8 cellular contexts compared by ENCODE assay signal in genomic region chr22:19431641-19432091, GRCh38. TPM values are rescaled to one million over a fixed set of nuclear protein-coding genes. Genes with fewer than 3 reads are reported as not detected.
DNase-seq lines count a peak whose midpoint lies in the region; ATAC-seq and TF ChIP-seq lines count a peak whose summit lies in the region.

A gene with protein sequence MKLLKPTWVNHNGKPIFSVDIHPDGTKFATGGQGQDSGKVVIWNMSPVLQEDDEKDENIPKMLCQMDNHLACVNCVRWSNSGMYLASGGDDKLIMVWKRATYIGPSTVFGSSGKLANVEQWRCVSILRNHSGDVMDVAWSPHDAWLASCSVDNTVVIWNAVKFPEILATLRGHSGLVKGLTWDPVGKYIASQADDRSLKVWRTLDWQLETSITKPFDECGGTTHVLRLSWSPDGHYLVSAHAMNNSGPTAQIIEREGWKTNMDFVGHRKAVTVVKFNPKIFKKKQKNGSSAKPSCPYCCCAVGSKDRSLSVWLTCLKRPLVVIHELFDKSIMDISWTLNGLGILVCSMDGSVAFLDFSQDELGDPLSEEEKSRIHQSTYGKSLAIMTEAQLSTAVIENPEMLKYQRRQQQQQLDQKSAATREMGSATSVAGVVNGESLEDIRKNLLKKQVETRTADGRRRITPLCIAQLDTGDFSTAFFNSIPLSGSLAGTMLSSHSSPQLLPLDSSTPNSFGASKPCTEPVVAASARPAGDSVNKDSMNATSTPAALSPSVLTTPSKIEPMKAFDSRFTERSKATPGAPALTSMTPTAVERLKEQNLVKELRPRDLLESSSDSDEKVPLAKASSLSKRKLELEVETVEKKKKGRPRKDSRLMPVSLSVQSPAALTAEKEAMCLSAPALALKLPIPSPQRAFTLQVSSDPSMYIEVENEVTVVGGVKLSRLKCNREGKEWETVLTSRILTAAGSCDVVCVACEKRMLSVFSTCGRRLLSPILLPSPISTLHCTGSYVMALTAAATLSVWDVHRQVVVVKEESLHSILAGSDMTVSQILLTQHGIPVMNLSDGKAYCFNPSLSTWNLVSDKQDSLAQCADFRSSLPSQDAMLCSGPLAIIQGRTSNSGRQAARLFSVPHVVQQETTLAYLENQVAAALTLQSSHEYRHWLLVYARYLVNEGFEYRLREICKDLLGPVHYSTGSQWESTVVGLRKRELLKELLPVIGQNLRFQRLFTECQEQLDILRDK (minus strand): TSS chr22:19431733. CDS start chr22:19431476, 257 bp downstream.

- DNase-seq in AML-193 (lab: John Stamatoyannopoulos, UW) (peak; percentile 46 to 61), NCI-H69 (lab: John Stamatoyannopoulos, UW) (peak; percentile 90), medulla oblongata (ENCODE audit: extremely low spot score) (peak; percentile 75)
- DNase-seq in activated CD8-positive, alpha-beta T cell treated with anti-CD3 and anti-CD28 coated beads for 36 hours, result peak; percentile 78
- peak; percentile 78 for DNase-seq in effector CD4-positive, alpha-beta T cell
- peak; percentile 67 for DNase-seq in stimulated activated CD8-positive, alpha-beta memory T cell treated with anti-CD3 and anti-CD28 coated beads, Interleukin-12 subunit alpha, Interleukin-12 subunit beta, amount 100 ng/mL, for 24 hours (ENCODE audit: extremely low read depth)

- H3K4me3 Mint-ChIP-seq in activated CD8-positive, alpha-beta T cell treated with anti-CD3 and anti-CD28 coated beads for 36 hours, result peak within 1 kb of the TSS; percentile 91

- H3K36me3 Mint-ChIP-seq in activated CD8-positive, alpha-beta T cell treated with anti-CD3 and anti-CD28 coated beads for 36 hours (ENCODE audit: low read depth), result peaks cover 48% of the 10 kb centered on the region

- CTCF ChIA-PET in activated CD8-positive, alpha-beta T cell treated with anti-CD3 and anti-CD28 coated beads for 36 hours (lab: Charles Lee), result interaction anchor here (1.0 kb wide), 1 partner anchor 14 kb away, joined by 4 read pairs; no protein-coding TSS in a partner anchor

- intact Hi-C loops in activated CD8-positive, alpha-beta T cell treated with anti-CD3 and anti-CD28 coated beads for 36 hours (cut with micrococcal nuclease), result no loop called here

- H3K4me1 Mint-ChIP-seq in activated CD8-positive, alpha-beta T cell treated with anti-CD3 and anti-CD28 coated beads for 36 hours (ENCODE audit: low read depth), result peaks cover 42% of the 10 kb centered on the region

- peak within 1 kb of the TSS; percentile 92 for H3K27ac Mint-ChIP-seq in activated CD8-positive, alpha-beta T cell treated with anti-CD3 and anti-CD28 coated beads for 36 hours

- no peaks in the 10 kb centered on the region for H3K9me3 Mint-ChIP-seq in activated CD8-positive, alpha-beta T cell treated with anti-CD3 and anti-CD28 coated beads for 36 hours

- ATAC-seq in GM19025 (IDR thresholded peaks at IDR 0.05; ENCODE audit: low read depth, unreplicated experiment), result peak; percentile 35
- ATAC-seq in HG03280 (IDR thresholded peaks at IDR 0.05; ENCODE audit: unreplicated experiment), result peak; percentile 48
- peak; percentile 54 for ATAC-seq in activated CD8-positive, alpha-beta T cell treated with anti-CD3 and anti-CD28 coated beads for 36 hours

- POLR2A ChIA-PET in activated CD8-positive, alpha-beta T cell treated with anti-CD3 and anti-CD28 coated beads for 36 hours (lab: Charles Lee), result interaction anchor here (0.7 to 6.8 kb wide), 14 partner anchors 10 to 287 kb away, joined by 3 to 109 read pairs (median 4); partner anchors contain the start of genes C22orf39, CDC45 and ESS2

- TF ChIP-seq CTCF in activated CD8-positive, alpha-beta T cell treated with anti-CD3 and anti-CD28 coated beads for 36 hours (IDR thresholded peaks at IDR 0.05), result no peak

- no peaks in the 10 kb centered on the region for H3K27me3 Mint-ChIP-seq in activated CD8-positive, alpha-beta T cell treated with anti-CD3 and anti-CD28 coated beads for 36 hours

RNA-seq across cellular contexts. Expression of the gene that starts here (rescaled TPM):
- total RNA-seq in activated CD8-positive, alpha-beta T cell treated with anti-CD3 and anti-CD28 coated beads for 36 hours, result 10 to 100 TPM; 29.7 to 30.5 TPM

Comparison
In these comparisons a context has a peak if more than half of its experiments do, and no peak if none do; other contexts are left out.
1. Peak in every context shown above with its lines: DNase-seq and ATAC-seq.